1 cellular context compared by ENCODE assay signal in genomic region chr22:46742576-46743221, GRCh38.
TF ChIP-seq lines count a peak whose summit lies in the region.

No MANE protein-coding gene starts in this region.

TF ChIP-seq in HEK293, 187 proteins besides CTCF, POLR2A, EP300 and RAD21 (continued from another document and continues in another):
- TF ChIP-seq, protein P1, sequence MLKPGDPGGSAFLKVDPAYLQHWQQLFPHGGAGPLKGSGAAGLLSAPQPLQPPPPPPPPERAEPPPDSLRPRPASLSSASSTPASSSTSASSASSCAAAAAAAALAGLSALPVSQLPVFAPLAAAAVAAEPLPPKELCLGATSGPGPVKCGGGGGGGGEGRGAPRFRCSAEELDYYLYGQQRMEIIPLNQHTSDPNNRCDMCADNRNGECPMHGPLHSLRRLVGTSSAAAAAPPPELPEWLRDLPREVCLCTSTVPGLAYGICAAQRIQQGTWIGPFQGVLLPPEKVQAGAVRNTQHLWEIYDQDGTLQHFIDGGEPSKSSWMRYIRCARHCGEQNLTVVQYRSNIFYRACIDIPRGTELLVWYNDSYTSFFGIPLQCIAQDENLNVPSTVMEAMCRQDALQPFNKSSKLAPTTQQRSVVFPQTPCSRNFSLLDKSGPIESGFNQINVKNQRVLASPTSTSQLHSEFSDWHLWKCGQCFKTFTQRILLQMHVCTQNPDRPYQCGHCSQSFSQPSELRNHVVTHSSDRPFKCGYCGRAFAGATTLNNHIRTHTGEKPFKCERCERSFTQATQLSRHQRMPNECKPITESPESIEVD (tag by site-specific recombination; IDR thresholded peaks at IDR 0.05), result peak; percentile 38; the same call in 1 of the 2 replicates
- no peak for TF ChIP-seq ZNF426 (tag by site-specific recombination; IDR thresholded peaks at IDR 0.05)
- TF ChIP-seq, protein P2, sequence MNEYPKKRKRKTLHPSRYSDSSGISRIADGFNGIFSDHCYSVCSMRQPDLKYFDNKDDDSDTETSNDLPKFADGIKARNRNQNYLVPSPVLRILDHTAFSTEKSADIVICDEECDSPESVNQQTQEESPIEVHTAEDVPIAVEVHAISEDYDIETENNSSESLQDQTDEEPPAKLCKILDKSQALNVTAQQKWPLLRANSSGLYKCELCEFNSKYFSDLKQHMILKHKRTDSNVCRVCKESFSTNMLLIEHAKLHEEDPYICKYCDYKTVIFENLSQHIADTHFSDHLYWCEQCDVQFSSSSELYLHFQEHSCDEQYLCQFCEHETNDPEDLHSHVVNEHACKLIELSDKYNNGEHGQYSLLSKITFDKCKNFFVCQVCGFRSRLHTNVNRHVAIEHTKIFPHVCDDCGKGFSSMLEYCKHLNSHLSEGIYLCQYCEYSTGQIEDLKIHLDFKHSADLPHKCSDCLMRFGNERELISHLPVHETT (tag by site-specific recombination; IDR thresholded peaks at IDR 0.05), result no peak
- TF ChIP-seq ZNF391 (tag by site-specific recombination; IDR thresholded peaks at IDR 0.05; ENCODE audit: borderline replicate concordance, low read depth), result no peak
- no peak for TF ChIP-seq ZNF133 (tag by site-specific recombination; IDR thresholded peaks at IDR 0.05)
- no peak for TF ChIP-seq ZNF335 (tag by site-specific recombination; conservative IDR thresholded peaks at IDR 0.05)
- TF ChIP-seq ZNF624 (tag by site-specific recombination; IDR thresholded peaks at IDR 0.05), result no peak
- no peak for TF ChIP-seq ZNF518A (tag by site-specific recombination; conservative IDR thresholded peaks at IDR 0.05; ENCODE audit: low read depth)
- TF ChIP-seq, protein P3, sequence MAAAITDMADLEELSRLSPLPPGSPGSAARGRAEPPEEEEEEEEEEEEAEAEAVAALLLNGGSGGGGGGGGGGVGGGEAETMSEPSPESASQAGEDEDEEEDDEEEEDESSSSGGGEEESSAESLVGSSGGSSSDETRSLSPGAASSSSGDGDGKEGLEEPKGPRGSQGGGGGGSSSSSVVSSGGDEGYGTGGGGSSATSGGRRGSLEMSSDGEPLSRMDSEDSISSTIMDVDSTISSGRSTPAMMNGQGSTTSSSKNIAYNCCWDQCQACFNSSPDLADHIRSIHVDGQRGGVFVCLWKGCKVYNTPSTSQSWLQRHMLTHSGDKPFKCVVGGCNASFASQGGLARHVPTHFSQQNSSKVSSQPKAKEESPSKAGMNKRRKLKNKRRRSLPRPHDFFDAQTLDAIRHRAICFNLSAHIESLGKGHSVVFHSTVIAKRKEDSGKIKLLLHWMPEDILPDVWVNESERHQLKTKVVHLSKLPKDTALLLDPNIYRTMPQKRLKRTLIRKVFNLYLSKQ (tag by site-specific recombination; IDR thresholded peaks at IDR 0.05; ENCODE audit: borderline replicate concordance), result no peak
- no peak for TF ChIP-seq MEIS1 (CRISPR knock-in tag; IDR thresholded peaks at IDR 0.05; ENCODE audit: borderline replicate concordance)
- TF ChIP-seq ZBTB8A (tag by site-specific recombination; IDR thresholded peaks at IDR 0.05), result peak; percentile 7; the same call in 1 of the 2 replicates
- TF ChIP-seq ZNF169 (tag by site-specific recombination; IDR thresholded peaks at IDR 0.05), result no peak
- no peak for TF ChIP-seq OVOL3 (tag by site-specific recombination; IDR thresholded peaks at IDR 0.05)
- peak; percentile 92 for TF ChIP-seq KLF1 (tag by site-specific recombination; IDR thresholded peaks at IDR 0.05)
- TF ChIP-seq ZNF416 (tag by site-specific recombination; IDR thresholded peaks at IDR 0.05), result no peak
- TF ChIP-seq YY1 (tag by site-specific recombination; IDR thresholded peaks at IDR 0.05), result no peak
- TF ChIP-seq ZNF621 (tag by site-specific recombination; IDR thresholded peaks at IDR 0.05), result no peak
- TF ChIP-seq ZNF214 (tag by site-specific recombination; IDR thresholded peaks at IDR 0.05; ENCODE audit: borderline replicate concordance), result no peak
- no peak; the same call in 1 of the 2 replicates for TF ChIP-seq GLIS2 (tag by site-specific recombination; IDR thresholded peaks at IDR 0.05)
- TF ChIP-seq RBAK (tag by site-specific recombination; IDR thresholded peaks at IDR 0.05), result no peak
- no peak for TF ChIP-seq ZNF354C (tag by site-specific recombination; IDR thresholded peaks at IDR 0.05; ENCODE audit: borderline replicate concordance, low read depth)
- TF ChIP-seq ZNF155 (tag by site-specific recombination; IDR thresholded peaks at IDR 0.05), result no peak
- no peak for TF ChIP-seq PRDM2 (tag by site-specific recombination; IDR thresholded peaks at IDR 0.05; ENCODE audit: borderline replicate concordance)
- TF ChIP-seq PRDM1 (tag by site-specific recombination; IDR thresholded peaks at IDR 0.05), result no peak
- no peak for TF ChIP-seq ZNF747 (tag by site-specific recombination; IDR thresholded peaks at IDR 0.05)
- TF ChIP-seq ZNF629 (tag by site-specific recombination; IDR thresholded peaks at IDR 0.05), result no peak
- no peak for TF ChIP-seq ZNF366 (tag by site-specific recombination; conservative IDR thresholded peaks at IDR 0.05)
- no peak for TF ChIP-seq ZNF510 (tag by site-specific recombination; IDR thresholded peaks at IDR 0.05; ENCODE audit: insufficient replicate concordance)
- TF ChIP-seq ZNF18 (tag by site-specific recombination; IDR thresholded peaks at IDR 0.05), result no peak
- TF ChIP-seq YY2 (tag by site-specific recombination; IDR thresholded peaks at IDR 0.05), result no peak
- no peak for TF ChIP-seq ZFP3 (tag by site-specific recombination; IDR thresholded peaks at IDR 0.05; ENCODE audit: low read depth)
- TF ChIP-seq KLF9 (tag by site-specific recombination; IDR thresholded peaks at IDR 0.05; ENCODE audit: low read depth), result no peak
- TF ChIP-seq FEZF1 (tag by site-specific recombination; IDR thresholded peaks at IDR 0.05), result peak; percentile 89
- TF ChIP-seq, protein P4, sequence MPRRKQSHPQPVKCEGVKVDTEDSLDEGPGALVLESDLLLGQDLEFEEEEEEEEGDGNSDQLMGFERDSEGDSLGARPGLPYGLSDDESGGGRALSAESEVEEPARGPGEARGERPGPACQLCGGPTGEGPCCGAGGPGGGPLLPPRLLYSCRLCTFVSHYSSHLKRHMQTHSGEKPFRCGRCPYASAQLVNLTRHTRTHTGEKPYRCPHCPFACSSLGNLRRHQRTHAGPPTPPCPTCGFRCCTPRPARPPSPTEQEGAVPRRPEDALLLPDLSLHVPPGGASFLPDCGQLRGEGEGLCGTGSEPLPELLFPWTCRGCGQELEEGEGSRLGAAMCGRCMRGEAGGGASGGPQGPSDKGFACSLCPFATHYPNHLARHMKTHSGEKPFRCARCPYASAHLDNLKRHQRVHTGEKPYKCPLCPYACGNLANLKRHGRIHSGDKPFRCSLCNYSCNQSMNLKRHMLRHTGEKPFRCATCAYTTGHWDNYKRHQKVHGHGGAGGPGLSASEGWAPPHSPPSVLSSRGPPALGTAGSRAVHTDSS (tag by site-specific recombination; IDR thresholded peaks at IDR 0.05), result no peak
- no peak for TF ChIP-seq ZNF76 (tag by site-specific recombination; IDR thresholded peaks at IDR 0.05; ENCODE audit: borderline replicate concordance, low read depth)
- TF ChIP-seq ZSCAN16 (tag by site-specific recombination; IDR thresholded peaks at IDR 0.05), result no peak
- TF ChIP-seq, protein P5, sequence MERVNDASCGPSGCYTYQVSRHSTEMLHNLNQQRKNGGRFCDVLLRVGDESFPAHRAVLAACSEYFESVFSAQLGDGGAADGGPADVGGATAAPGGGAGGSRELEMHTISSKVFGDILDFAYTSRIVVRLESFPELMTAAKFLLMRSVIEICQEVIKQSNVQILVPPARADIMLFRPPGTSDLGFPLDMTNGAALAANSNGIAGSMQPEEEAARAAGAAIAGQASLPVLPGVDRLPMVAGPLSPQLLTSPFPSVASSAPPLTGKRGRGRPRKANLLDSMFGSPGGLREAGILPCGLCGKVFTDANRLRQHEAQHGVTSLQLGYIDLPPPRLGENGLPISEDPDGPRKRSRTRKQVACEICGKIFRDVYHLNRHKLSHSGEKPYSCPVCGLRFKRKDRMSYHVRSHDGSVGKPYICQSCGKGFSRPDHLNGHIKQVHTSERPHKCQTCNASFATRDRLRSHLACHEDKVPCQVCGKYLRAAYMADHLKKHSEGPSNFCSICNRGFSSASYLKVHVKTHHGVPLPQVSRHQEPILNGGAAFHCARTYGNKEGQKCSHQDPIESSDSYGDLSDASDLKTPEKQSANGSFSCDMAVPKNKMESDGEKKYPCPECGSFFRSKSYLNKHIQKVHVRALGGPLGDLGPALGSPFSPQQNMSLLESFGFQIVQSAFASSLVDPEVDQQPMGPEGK (tag by site-specific recombination; IDR thresholded peaks at IDR 0.05), result peak; percentile 55
- no peak for TF ChIP-seq ZNF843 (tag by site-specific recombination; IDR thresholded peaks at IDR 0.05)
- TF ChIP-seq ZNF140 (tag by site-specific recombination; IDR thresholded peaks at IDR 0.05), result no peak
